7 cellular contexts compared by ENCODE assay signal in the genomic region with DNA sequence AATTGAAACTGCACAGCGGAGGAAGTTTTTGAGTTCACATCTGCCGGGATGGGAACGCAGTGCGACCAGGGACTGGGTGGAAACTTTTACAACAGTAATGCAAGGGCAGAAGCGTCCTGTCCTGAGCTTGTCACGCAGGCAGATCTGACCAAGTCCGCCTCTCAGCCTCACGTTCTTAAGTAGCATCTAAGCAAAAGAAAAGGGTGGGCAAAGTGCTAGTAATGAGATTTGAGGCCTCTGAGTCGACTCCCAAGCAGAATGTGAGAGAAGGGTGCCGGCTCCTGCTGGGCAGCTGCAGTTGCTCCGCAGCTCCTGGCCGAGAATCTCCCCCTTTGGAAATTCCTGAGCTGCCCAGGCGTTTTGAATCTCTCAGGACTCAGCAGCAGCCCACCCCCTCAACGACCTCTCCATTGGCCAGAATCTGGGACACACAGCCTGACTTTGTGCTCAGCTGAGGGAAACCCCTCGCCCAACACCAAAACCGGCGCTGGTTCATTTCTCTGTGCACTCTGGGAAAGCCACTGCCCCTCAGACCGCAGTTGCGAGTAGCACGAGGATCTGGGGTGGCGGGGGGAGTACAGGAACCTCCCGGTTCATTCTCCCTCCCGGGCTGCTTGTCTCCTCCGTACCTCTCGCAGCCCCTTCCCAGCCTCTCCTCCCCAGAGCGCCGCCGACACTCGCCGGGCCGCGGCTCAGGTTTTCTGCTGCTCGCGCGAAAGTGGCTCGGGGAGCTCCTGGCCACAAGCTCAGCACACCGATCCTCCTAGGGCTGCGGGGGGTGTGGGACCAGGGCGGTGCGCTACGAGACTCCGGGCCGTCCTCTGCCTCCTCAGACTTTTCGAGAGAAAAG. TPM values are rescaled to one million over a fixed set of nuclear protein-coding genes. Genes with fewer than 3 reads are reported as not detected.
A peak's percentile ranks its signal among the peaks of the same experiment; 100 is the strongest.
DNase-seq lines count a peak whose midpoint lies in the region; ATAC-seq and TF ChIP-seq lines count a peak whose summit lies in the region.

No MANE protein-coding gene starts in this region.

- H3K36me3 ChIP-seq in PC-9 (ENCODE audit: low read depth) (no peaks in the 10 kb centered on the region), prostate gland (no peaks in the 10 kb centered on the region)

- H3K4me1 Mint-ChIP-seq in activated naive CD4-positive, alpha-beta T cell treated with anti-CD3 and anti-CD28 coated beads for 36 hours (ENCODE audit: low read depth) = peaks cover 36% of the 10 kb centered on the region

- intact Hi-C loops in PC-9 (cut with micrococcal nuclease; ENCODE audit: unreplicated experiment) (loop anchor here (2.0 to 10.0 kb wide), 4 partner anchors 19 to 234 kb away; no protein-coding TSS in a partner anchor), cardiac septum (cut with DNase I) (loop anchor here (2.0 to 5.0 kb wide), 4 partner anchors 31 to 194 kb away; no protein-coding TSS in a partner anchor), prostate gland (cut with DNase I) (loop anchor here (5.0 kb wide), 3 partner anchors 39 to 209 kb away; a partner anchor contains a TSS)
- intact Hi-C loops in activated naive CD4-positive, alpha-beta T cell treated with anti-CD3 and anti-CD28 coated beads for 36 hours (cut with micrococcal nuclease) = loop anchor here (1.0 to 5.0 kb wide), 15 partner anchors 20 to 794 kb away; a partner anchor contains a TSS

- peaks cover 20% of the 10 kb centered on the region for H3K4me1 ChIP-seq in PC-9 (replicated peaks; ENCODE audit: insufficient read depth)
- no peaks in the 10 kb centered on the region for H3K4me1 ChIP-seq in prostate gland (replicated peaks)

- peak overlapping the region; percentile 100 for H3K4me2 ChIP-seq in PC-9

- no peak overlapping the region for H3K27ac ChIP-seq in PC-9
- peak overlapping the region; percentile 64 to 66 for H3K27ac ChIP-seq in prostate gland

- TF ChIP-seq CTCF in PC-9 (conservative IDR thresholded peaks at IDR 0.05) = no peak
- no peak for TF ChIP-seq CTCF in prostate gland (IDR thresholded peaks at IDR 0.05)

- WGBS in prostate gland = 1% methylated on average over 41 of the region's 44 CpGs

- H3K27me3 ChIP-seq in PC-9 (ENCODE audit: insufficient read depth, low read depth) (peaks cover 4% of the 10 kb centered on the region; the same call in 1 of the 2 replicates), prostate gland (replicated peaks; ENCODE audit: insufficient read depth) (no peaks in the 10 kb centered on the region)

- H3F3A ChIP-seq in PC-9 (ENCODE audit: insufficient read depth, low read depth) = peaks cover 12% of the 10 kb centered on the region; the same call in 1 of the 2 replicates

- TF ChIP-seq POLR2A in prostate gland (IDR thresholded peaks at IDR 0.05) = no peak

- H3K4me3 ChIP-seq in PC-9 (peak overlapping the region; percentile 77), prostate gland (peak overlapping the region; percentile 40 to 44)

- peak; percentile 33 to 56 for DNase-seq in PC-9
- DNase-seq in activated naive CD4-positive, alpha-beta T cell treated with anti-CD3 and anti-CD28 coated beads for 36 hours = peak; percentile 90
- peak; percentile 80 for DNase-seq in cardiac septum (ENCODE audit: low spot score)
- DNase-seq in prostate gland (ENCODE audit: low spot score) = peak; percentile 28
- no peak for DNase-seq in DMS153 (lab: John Stamatoyannopoulos, UW)

- no peaks in the 10 kb centered on the region for H4K20me1 ChIP-seq in PC-9 (ENCODE audit: insufficient read depth)

- H3K36me3 Mint-ChIP-seq in activated naive CD4-positive, alpha-beta T cell treated with anti-CD3 and anti-CD28 coated beads for 36 hours (ENCODE audit: low read depth) = peaks cover 60% of the 10 kb centered on the region

- H2AFZ ChIP-seq in PC-9 = peak overlapping the region; percentile 95

- peak overlapping the region; percentile 99 for H3K4me3 Mint-ChIP-seq in activated naive CD4-positive, alpha-beta T cell treated with anti-CD3 and anti-CD28 coated beads for 36 hours

- POLR2A ChIA-PET in PC-9 (lab: Charles Lee; ENCODE audit: unreplicated experiment) = interaction anchor here (0.6 kb wide), 1 partner anchor 314 kb away, joined by 33 read pairs; no protein-coding TSS in a partner anchor

- H3K9me2 ChIP-seq in PC-9 (ENCODE audit: insufficient read depth) = no peaks in the 10 kb centered on the region

- H3K9me3 ChIP-seq in PC-9 (ENCODE audit: insufficient read depth, low read depth) (no peaks in the 10 kb centered on the region), prostate gland (no peaks in the 10 kb centered on the region)

- peak overlapping the region; percentile 99 for H3K27ac Mint-ChIP-seq in activated naive CD4-positive, alpha-beta T cell treated with anti-CD3 and anti-CD28 coated beads for 36 hours

- ATAC-seq in GM18861 (IDR thresholded peaks at IDR 0.05; ENCODE audit: unreplicated experiment) = peak; percentile 59
- ATAC-seq in HG02870 (IDR thresholded peaks at IDR 0.05; ENCODE audit: unreplicated experiment) = peak; percentile 71

- CTCF ChIA-PET in PC-9 (lab: Charles Lee) = interaction anchor here (0.6 to 1.4 kb wide), 3 partner anchors 9 to 214 kb away, joined by 3 to 8 read pairs (median 3); no protein-coding TSS in a partner anchor
- CTCF ChIA-PET in activated naive CD4-positive, alpha-beta T cell treated with anti-CD3 and anti-CD28 coated beads for 36 hours (lab: Charles Lee) = interaction anchor here (0.6 to 2.2 kb wide), 17 partner anchors 15 to 315 kb away, joined by 3 to 14 read pairs (median 3); a partner anchor contains a TSS

- H3K27me3 Mint-ChIP-seq in activated naive CD4-positive, alpha-beta T cell treated with anti-CD3 and anti-CD28 coated beads for 36 hours (ENCODE audit: low read depth) = no peaks in the 10 kb centered on the region

- H3K9me3 Mint-ChIP-seq in activated naive CD4-positive, alpha-beta T cell treated with anti-CD3 and anti-CD28 coated beads for 36 hours = peaks cover 14% of the 10 kb centered on the region

- no peaks in the 10 kb centered on the region for H3K79me2 ChIP-seq in PC-9 (ENCODE audit: low read depth)

- TSS peak; percentile 49 for BruUV-seq in PC-9 (replicated peaks; lab: Mats Ljungman, UMichigan)

RNA-seq across cellular contexts. Expression of a gene that starts 0.9 kb away (rescaled TPM):
- total RNA-seq in PC-9 (2021) = 0.15 and 0.68 TPM in 2 replicates
- 100 to 1,000 TPM; 129 to 131 TPM for total RNA-seq in activated naive CD4-positive, alpha-beta T cell treated with anti-CD3 and anti-CD28 coated beads for 36 hours
- 57.9 TPM for total RNA-seq in cardiac septum
- 10 to 100 TPM in 1 of 2 donors, 1 to 10 TPM in 1; 9.7 to 24.2 TPM for total RNA-seq in prostate gland
